1 cellular context compared by ENCODE assay signal in the genomic region with DNA sequence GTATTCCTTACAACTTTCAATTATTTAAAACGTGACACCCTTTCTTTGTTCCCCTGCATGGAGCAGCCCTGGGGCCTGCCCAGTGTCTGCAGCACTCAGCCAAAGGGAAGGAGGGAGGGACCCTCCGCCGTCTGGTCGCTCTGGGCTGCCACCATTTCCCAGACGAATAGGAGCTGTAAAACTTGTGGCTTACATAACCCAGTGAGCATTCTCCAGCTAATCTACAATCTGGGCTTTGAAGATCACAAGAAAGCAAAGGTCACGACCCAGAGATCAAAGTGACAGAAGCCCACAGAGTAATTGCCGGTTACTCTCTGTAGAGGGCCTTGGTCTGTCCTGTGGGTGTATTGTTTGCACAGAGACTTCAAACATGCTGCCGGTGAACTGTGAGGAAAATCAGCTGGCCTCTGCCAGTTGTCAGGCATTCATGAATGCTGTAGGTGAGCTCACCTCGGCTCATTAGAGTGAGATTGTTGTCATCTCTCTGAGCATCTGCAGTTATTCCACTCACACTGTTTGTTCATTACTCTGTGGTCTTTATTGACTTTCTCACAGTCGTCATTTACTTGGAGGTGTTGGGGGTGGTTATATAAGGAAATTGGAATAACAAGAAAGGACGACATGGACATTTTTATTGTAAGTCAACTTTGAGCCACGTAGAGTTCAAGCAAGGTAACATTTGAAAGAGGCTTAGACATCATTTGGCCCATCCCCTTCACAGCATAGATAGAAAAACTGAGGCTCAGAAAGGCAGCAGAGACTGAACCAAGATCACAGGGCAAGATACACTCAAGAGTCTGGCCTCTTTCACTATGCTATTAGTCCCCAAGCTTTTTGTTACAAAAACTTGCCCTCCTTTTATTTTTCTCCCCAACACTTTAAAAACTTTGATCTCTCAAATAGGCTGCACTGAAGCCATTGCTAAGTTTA.
TF ChIP-seq lines count a peak whose summit lies in the region.

No MANE protein-coding gene starts in this region.

TF ChIP-seq in HepG2, 621 proteins besides CTCF, POLR2A, EP300 and RAD21 (continued from another document and continues in another):
- TF ChIP-seq, protein P1, sequence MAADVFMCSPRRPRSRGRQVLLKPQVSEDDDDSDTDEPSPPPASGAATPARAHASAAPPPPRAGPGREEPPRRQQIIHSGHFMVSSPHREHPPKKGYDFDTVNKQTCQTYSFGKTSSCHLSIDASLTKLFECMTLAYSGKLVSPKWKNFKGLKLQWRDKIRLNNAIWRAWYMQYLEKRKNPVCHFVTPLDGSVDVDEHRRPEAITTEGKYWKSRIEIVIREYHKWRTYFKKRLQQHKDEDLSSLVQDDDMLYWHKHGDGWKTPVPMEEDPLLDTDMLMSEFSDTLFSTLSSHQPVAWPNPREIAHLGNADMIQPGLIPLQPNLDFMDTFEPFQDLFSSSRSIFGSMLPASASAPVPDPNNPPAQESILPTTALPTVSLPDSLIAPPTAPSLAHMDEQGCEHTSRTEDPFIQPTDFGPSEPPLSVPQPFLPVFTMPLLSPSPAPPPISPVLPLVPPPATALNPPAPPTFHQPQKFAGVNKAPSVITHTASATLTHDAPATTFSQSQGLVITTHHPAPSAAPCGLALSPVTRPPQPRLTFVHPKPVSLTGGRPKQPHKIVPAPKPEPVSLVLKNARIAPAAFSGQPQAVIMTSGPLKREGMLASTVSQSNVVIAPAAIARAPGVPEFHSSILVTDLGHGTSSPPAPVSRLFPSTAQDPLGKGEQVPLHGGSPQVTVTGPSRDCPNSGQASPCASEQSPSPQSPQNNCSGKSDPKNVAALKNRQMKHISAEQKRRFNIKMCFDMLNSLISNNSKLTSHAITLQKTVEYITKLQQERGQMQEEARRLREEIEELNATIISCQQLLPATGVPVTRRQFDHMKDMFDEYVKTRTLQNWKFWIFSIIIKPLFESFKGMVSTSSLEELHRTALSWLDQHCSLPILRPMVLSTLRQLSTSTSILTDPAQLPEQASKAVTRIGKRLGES (CRISPR knock-in tag; IDR thresholded peaks at IDR 0.05; ENCODE audit: borderline replicate concordance): no peak
- TF ChIP-seq, protein P2, sequence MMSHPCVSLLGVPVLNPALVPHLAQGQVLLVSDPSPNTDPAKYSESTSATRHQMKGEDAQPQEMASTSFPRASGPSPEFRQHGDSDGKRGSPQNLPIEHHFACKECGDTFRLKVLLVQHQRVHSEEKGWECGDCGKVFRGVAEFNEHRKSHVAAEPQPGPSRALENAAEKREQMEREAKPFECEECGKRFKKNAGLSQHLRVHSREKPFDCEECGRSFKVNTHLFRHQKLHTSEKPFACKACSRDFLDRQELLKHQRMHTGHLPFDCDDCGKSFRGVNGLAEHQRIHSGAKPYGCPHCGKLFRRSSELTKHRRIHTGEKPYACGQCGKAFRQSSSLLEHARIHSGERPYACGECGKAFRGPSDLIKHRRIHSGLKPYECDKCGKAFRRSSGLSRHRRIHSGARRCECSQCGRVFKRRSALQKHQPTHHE (CRISPR knock-in tag; IDR thresholded peaks at IDR 0.05; ENCODE audit: borderline replicate concordance): peak; percentile 42; the same call in 1 of the 2 replicates
- TF ChIP-seq TGIF2 (CRISPR knock-in tag; IDR thresholded peaks at IDR 0.05) (peak; percentile 94), DMAP1 (CRISPR knock-in tag; IDR thresholded peaks at IDR 0.05) (peak; percentile 81), NCOR1 (IDR thresholded peaks at IDR 0.05; ENCODE audit: borderline replicate concordance, low read length) (peak; percentile 99), ZMYM4 (CRISPR knock-in tag; IDR thresholded peaks at IDR 0.05) (peak; percentile 94), ZNF317 (CRISPR knock-in tag; IDR thresholded peaks at IDR 0.05) (peak; percentile 87), NFE2L1 (CRISPR knock-in tag; IDR thresholded peaks at IDR 0.05; ENCODE audit: borderline replicate concordance) (no peak), ETV5 (CRISPR knock-in tag; IDR thresholded peaks at IDR 0.05; ENCODE audit: borderline replicate concordance) (peak; percentile 94), SCMH1 (CRISPR knock-in tag; IDR thresholded peaks at IDR 0.05; ENCODE audit: borderline replicate concordance) (no peak), ZNF235 (CRISPR knock-in tag; IDR thresholded peaks at IDR 0.05; ENCODE audit: borderline replicate concordance) (no peak), ZNF703 (CRISPR knock-in tag; IDR thresholded peaks at IDR 0.05; ENCODE audit: borderline replicate concordance) (peak; percentile 96), NRL (CRISPR knock-in tag; IDR thresholded peaks at IDR 0.05; ENCODE audit: borderline replicate concordance) (no peak), NAIF1 (CRISPR knock-in tag; IDR thresholded peaks at IDR 0.05; ENCODE audit: borderline replicate concordance) (peak; percentile 45; the same call in 1 of the 2 replicates), ZNF20 (CRISPR knock-in tag; IDR thresholded peaks at IDR 0.05) (no peak), ERF (CRISPR knock-in tag; IDR thresholded peaks at IDR 0.05) (peak; percentile 93), TMF1 (CRISPR knock-in tag; IDR thresholded peaks at IDR 0.05; ENCODE audit: low read depth) (peak; percentile 48; the same call in 1 of the 2 replicates), ZBTB21 (CRISPR knock-in tag; IDR thresholded peaks at IDR 0.05) (peak; percentile 52; the same call in 1 of the 2 replicates), YEATS2 (CRISPR knock-in tag; IDR thresholded peaks at IDR 0.05; ENCODE audit: borderline replicate concordance) (peak; percentile 81), YY1 (IDR thresholded peaks at IDR 0.05; ENCODE audit: insufficient read depth, insufficient replicate concordance, low read depth, low read length) (peak; percentile 81), EEA1 (CRISPR knock-in tag; IDR thresholded peaks at IDR 0.05; ENCODE audit: borderline replicate concordance) (no peak), JDP2 (CRISPR knock-in tag; IDR thresholded peaks at IDR 0.05; ENCODE audit: borderline replicate concordance) (peak; percentile 28; the same call in 1 of the 2 replicates), ELF1 (CRISPR knock-in tag; IDR thresholded peaks at IDR 0.05) (peak; percentile 67), ZNF326 (CRISPR knock-in tag; IDR thresholded peaks at IDR 0.05; ENCODE audit: borderline replicate concordance) (no peak), SMYD3 (CRISPR knock-in tag; IDR thresholded peaks at IDR 0.05) (peak; percentile 93), NCOA2 (CRISPR knock-in tag; IDR thresholded peaks at IDR 0.05) (peak; percentile 100), ZMYM3 (CRISPR knock-in tag; IDR thresholded peaks at IDR 0.05) (peak; percentile 80; the same call in 1 of the 2 replicates), MAFK (conservative IDR thresholded peaks at IDR 0.05 in 1 of 2, IDR thresholded peaks at IDR 0.05 in 1 of 2; ENCODE audit: low read length in 2 of 2) (0 out of 4 replicates have a peak, but pooled peaks of 1 of the 2 experiments have one; percentile 2), ZNF543 (CRISPR knock-in tag; IDR thresholded peaks at IDR 0.05) (peak; percentile 89), STAG1 (CRISPR knock-in tag; IDR thresholded peaks at IDR 0.05) (peak; percentile 30; the same call in 1 of the 2 replicates), SMAD1 (CRISPR knock-in tag; IDR thresholded peaks at IDR 0.05; ENCODE audit: borderline replicate concordance, low read depth) (peak; percentile 65; the same call in 1 of the 2 replicates), NFRKB (IDR thresholded peaks at IDR 0.05) (no peak), ZMYM2 (CRISPR knock-in tag; IDR thresholded peaks at IDR 0.05) (peak; percentile 64), KDM5B (CRISPR knock-in tag; IDR thresholded peaks at IDR 0.05; ENCODE audit: borderline replicate concordance) (peak; percentile 66; the same call in 1 of the 2 replicates), ZNF614 (CRISPR knock-in tag; IDR thresholded peaks at IDR 0.05; ENCODE audit: borderline replicate concordance) (peak; percentile 97), HIVEP1 (CRISPR knock-in tag; IDR thresholded peaks at IDR 0.05) (peak; percentile 88), IKZF4 (CRISPR knock-in tag; IDR thresholded peaks at IDR 0.05; ENCODE audit: borderline replicate concordance, low read depth, not compliant biosample characterization) (no peak), ZNF850 (CRISPR knock-in tag; conservative IDR thresholded peaks at IDR 0.05) (peak; percentile 85), JUND (CRISPR knock-in tag; IDR thresholded peaks at IDR 0.05) (0 out of 2 replicates have a peak, but pooled peaks have one; percentile 75), NONO (IDR thresholded peaks at IDR 0.05) (no peak), NONO (CRISPR knock-in tag; conservative IDR thresholded peaks at IDR 0.05) (peak; percentile 90), ZNF496 (CRISPR knock-in tag; IDR thresholded peaks at IDR 0.05; ENCODE audit: insufficient replicate concordance) (no peak), ZFP1 (CRISPR knock-in tag; IDR thresholded peaks at IDR 0.05) (peak; percentile 94), ZNF776 (CRISPR knock-in tag; IDR thresholded peaks at IDR 0.05) (no peak), KLF12 (CRISPR knock-in tag; IDR thresholded peaks at IDR 0.05; ENCODE audit: borderline replicate concordance) (no peak), AHR (CRISPR knock-in tag; IDR thresholded peaks at IDR 0.05) (no peak), CENPX (CRISPR knock-in tag; IDR thresholded peaks at IDR 0.05) (no peak)
- TF ChIP-seq, protein P3, sequence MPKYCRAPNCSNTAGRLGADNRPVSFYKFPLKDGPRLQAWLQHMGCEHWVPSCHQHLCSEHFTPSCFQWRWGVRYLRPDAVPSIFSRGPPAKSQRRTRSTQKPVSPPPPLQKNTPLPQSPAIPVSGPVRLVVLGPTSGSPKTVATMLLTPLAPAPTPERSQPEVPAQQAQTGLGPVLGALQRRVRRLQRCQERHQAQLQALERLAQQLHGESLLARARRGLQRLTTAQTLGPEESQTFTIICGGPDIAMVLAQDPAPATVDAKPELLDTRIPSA (CRISPR knock-in tag; IDR thresholded peaks at IDR 0.05; ENCODE audit: borderline replicate concordance): no peak
- TF ChIP-seq, protein P4, sequence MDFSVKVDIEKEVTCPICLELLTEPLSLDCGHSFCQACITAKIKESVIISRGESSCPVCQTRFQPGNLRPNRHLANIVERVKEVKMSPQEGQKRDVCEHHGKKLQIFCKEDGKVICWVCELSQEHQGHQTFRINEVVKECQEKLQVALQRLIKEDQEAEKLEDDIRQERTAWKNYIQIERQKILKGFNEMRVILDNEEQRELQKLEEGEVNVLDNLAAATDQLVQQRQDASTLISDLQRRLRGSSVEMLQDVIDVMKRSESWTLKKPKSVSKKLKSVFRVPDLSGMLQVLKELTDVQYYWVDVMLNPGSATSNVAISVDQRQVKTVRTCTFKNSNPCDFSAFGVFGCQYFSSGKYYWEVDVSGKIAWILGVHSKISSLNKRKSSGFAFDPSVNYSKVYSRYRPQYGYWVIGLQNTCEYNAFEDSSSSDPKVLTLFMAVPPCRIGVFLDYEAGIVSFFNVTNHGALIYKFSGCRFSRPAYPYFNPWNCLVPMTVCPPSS (IDR thresholded peaks at IDR 0.05): no peak
- TF ChIP-seq, protein P5, sequence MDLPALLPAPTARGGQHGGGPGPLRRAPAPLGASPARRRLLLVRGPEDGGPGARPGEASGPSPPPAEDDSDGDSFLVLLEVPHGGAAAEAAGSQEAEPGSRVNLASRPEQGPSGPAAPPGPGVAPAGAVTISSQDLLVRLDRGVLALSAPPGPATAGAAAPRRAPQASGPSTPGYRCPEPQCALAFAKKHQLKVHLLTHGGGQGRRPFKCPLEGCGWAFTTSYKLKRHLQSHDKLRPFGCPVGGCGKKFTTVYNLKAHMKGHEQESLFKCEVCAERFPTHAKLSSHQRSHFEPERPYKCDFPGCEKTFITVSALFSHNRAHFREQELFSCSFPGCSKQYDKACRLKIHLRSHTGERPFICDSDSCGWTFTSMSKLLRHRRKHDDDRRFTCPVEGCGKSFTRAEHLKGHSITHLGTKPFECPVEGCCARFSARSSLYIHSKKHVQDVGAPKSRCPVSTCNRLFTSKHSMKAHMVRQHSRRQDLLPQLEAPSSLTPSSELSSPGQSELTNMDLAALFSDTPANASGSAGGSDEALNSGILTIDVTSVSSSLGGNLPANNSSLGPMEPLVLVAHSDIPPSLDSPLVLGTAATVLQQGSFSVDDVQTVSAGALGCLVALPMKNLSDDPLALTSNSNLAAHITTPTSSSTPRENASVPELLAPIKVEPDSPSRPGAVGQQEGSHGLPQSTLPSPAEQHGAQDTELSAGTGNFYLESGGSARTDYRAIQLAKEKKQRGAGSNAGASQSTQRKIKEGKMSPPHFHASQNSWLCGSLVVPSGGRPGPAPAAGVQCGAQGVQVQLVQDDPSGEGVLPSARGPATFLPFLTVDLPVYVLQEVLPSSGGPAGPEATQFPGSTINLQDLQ (CRISPR knock-in tag; IDR thresholded peaks at IDR 0.05): peak; percentile 84
- TF ChIP-seq, protein P6, sequence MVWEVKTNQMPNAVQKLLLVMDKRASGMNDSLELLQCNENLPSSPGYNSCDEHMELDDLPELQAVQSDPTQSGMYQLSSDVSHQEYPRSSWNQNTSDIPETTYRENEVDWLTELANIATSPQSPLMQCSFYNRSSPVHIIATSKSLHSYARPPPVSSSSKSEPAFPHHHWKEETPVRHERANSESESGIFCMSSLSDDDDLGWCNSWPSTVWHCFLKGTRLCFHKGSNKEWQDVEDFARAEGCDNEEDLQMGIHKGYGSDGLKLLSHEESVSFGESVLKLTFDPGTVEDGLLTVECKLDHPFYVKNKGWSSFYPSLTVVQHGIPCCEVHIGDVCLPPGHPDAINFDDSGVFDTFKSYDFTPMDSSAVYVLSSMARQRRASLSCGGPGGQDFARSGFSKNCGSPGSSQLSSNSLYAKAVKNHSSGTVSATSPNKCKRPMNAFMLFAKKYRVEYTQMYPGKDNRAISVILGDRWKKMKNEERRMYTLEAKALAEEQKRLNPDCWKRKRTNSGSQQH (CRISPR knock-in tag; IDR thresholded peaks at IDR 0.05; ENCODE audit: low read depth): no peak; the same call in 1 of the 2 replicates
- TF ChIP-seq, protein P7, sequence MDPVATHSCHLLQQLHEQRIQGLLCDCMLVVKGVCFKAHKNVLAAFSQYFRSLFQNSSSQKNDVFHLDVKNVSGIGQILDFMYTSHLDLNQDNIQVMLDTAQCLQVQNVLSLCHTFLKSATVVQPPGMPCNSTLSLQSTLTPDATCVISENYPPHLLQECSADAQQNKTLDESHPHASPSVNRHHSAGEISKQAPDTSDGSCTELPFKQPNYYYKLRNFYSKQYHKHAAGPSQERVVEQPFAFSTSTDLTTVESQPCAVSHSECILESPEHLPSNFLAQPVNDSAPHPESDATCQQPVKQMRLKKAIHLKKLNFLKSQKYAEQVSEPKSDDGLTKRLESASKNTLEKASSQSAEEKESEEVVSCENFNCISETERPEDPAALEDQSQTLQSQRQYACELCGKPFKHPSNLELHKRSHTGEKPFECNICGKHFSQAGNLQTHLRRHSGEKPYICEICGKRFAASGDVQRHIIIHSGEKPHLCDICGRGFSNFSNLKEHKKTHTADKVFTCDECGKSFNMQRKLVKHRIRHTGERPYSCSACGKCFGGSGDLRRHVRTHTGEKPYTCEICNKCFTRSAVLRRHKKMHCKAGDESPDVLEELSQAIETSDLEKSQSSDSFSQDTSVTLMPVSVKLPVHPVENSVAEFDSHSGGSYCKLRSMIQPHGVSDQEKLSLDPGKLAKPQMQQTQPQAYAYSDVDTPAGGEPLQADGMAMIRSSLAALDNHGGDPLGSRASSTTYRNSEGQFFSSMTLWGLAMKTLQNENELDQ (CRISPR knock-in tag; IDR thresholded peaks at IDR 0.05; ENCODE audit: borderline replicate concordance): no peak
- TF ChIP-seq, protein P8, sequence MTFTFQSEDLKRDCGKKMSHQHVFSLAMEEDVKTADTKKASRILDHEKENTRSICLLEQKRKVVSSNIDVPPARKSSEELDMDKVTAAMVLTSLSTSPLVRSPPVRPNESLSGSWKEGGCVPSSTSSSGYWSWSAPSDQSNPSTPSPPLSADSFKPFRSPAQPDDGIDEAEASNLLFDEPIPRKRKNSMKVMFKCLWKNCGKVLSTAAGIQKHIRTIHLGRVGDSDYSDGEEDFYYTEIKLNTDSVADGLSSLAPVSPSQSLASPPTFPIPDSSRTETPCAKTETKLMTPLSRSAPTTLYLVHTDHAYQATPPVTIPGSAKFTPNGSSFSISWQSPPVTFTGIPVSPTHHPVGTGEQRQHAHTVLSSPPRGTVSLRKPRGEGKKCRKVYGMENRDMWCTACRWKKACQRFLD (CRISPR knock-in tag; IDR thresholded peaks at IDR 0.05; ENCODE audit: borderline replicate concordance): peak; percentile 65; the same call in 1 of the 2 replicates
